In the genomic region with DNA sequence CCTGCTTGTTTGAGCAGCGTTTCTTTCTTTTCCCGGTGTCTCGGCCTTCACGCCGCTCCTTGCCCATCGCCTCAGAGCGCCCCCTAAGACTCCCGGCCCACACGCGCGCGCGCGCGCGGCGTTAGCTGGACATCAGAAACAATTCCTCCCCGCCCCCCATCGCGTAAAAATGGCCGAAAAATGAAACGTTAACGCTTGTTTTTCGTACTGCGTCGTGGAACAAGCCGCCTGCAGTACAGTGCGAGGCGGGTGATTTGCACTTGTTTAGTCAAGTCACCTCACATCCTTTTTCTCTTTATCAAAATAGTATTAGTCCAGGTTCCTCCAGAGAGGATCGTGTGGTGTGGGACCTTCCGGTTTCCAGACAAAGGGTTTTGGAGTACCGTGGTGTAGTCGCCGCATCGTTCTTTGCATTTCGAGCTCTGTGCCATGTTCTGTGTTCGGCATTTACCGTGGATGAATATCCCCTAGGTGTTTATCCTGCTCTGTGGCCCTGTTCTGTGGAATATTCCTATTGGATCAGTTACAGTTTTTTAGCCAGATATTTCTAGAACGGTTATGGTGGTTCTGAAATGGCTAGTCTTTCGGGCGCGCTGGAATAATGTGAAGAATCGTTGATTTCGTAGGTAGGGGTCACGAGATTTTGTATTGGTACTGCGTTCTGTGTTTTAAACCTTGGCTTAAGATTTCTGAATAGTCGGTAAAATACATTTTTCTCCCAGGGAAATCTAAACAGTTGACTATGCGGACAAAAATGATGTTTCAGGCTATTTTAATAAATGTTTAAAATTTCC, we compare ENCODE assay signal across 8 cellular contexts. TPM values are rescaled to one million over a fixed set of nuclear protein-coding genes. Genes with fewer than 3 reads are reported as not detected.
DNase-seq lines count a peak whose midpoint lies in the region; ATAC-seq and TF ChIP-seq lines count a peak whose summit lies in the region.

No MANE protein-coding gene starts in this region.

- intact Hi-C loops in dorsolateral prefrontal cortex (cut with DNase I) = loop anchor here (2.0 kb wide), 2 partner anchors 22 to 48 kb away; no protein-coding TSS in a partner anchor
- intact Hi-C loops in lower leg skin (cut with DNase I; ENCODE audit: low total_unique reads) = no loop called here

- no peak for TF ChIP-seq POLR2A in lower leg skin (IDR thresholded peaks at IDR 0.05)

- H3K27me3 ChIP-seq in dorsolateral prefrontal cortex = no peaks in the 10 kb centered on the region

- DNase-seq in ACHN (peak; percentile 82), NCI-H2227 (lab: John Stamatoyannopoulos, UW; ENCODE audit: unreplicated experiment) (peak; percentile 88), dorsolateral prefrontal cortex (peak; percentile 65 to 80 (median 74)), lower leg skin (ENCODE audit: low spot score in 2 of 2) (peak; percentile 58 to 93)
- peak; percentile 72 for DNase-seq in activated CD4-positive, alpha-beta T cell treated with anti-CD3 and anti-CD28 coated beads for 48 hours
- peak in 2 of 3 donors; percentile 21 to 37 for DNase-seq in stimulated activated CD4-positive, alpha-beta T cell treated with anti-CD3 and anti-CD28 coated beads, TNF-alpha, amount 100 ng/mL, for 1 hour (ENCODE audit: low read depth in 3 of 3, low spot score in 1 of 3)

- TF ChIP-seq CTCF in dorsolateral prefrontal cortex (IDR thresholded peaks at IDR 0.05 in 54 of 56, conservative IDR thresholded peaks at IDR 0.05 in 2 of 56; ENCODE audit: low read depth in 1 of 56, partially characterized antibody in 56 of 56) = peak in 51 of 56 donors; percentile 15 to 73 (median 41)
- TF ChIP-seq CTCF in lower leg skin (IDR thresholded peaks at IDR 0.05) = no peak

- peak; percentile 34 for ATAC-seq in GM18502 (IDR thresholded peaks at IDR 0.05; ENCODE audit: poor library complexity, unreplicated experiment)
- ATAC-seq in HG03039 (IDR thresholded peaks at IDR 0.05; ENCODE audit: unreplicated experiment) = peak; percentile 26

- WGBS in lower leg skin, 2 donors = 0% methylated on average over 48 of the region's 48 CpGs

- in situ Hi-C loops in ACHN (cut with HindIII; ENCODE audit: low pct_ligation_motif_present, low pct_unique_long_range_greater_than_20kb, low sequenced_read_pairs) = no loop called here

- H3K4me3 ChIP-seq in dorsolateral prefrontal cortex (peak overlapping the region; percentile 59 to 98 (median 89)), lower leg skin (ENCODE audit: low read depth, poor library complexity, severe bottlenecking) (peak overlapping the region; percentile 88)

- H3K27ac ChIP-seq in dorsolateral prefrontal cortex = peak overlapping the region; percentile 98 to 100 (median 100)

RNA-seq across cellular contexts. Expression of a gene that starts 1.0 kb away (rescaled TPM):
- total RNA-seq in dorsolateral prefrontal cortex (100 to 1,000 TPM; 154 to 477 (median 345) TPM), lower leg skin (100 to 1,000 TPM; 108 to 135 (median 122) TPM)

RNA-seq across cellular contexts. Expression of a gene that starts 47.1 kb away (rescaled TPM):
- total RNA-seq in dorsolateral prefrontal cortex (100 to 1,000 TPM in 117 of 120 experiments, 10 to 100 TPM in 3; 80.8 to 201 (median 156) TPM), lower leg skin (10 to 100 TPM; 47.4 to 81.5 (median 64.7) TPM)

Comparison
In these comparisons a context has a peak if more than half of its experiments do, and no peak if none do; other contexts are left out.
1. Peak in every context shown above with its lines: DNase-seq, ATAC-seq, H3K4me3 ChIP-seq and H3K27ac ChIP-seq.
2. DNase-seq: peak in every context shown above with its lines; median percentile 88 in NCI-H2227; 82 in ACHN; 76 in lower leg skin; 74 in dorsolateral prefrontal cortex; 72 in activated CD4-positive, alpha-beta T cell treated with anti-CD3 and anti-CD28 coated beads for 48 hours; 29 in stimulated activated CD4-positive, alpha-beta T cell treated with anti-CD3 and anti-CD28 coated beads, TNF-alpha, amount 100 ng/mL, for 1 hour.
3. CTCF ChIP-seq: peak in dorsolateral prefrontal cortex (51 of 56); none in lower leg skin (0 of 3).